In genomic region chr2:12728221-12728777, GRCh38 we compare ENCODE assay signal across 8 cellular contexts. TPM values are rescaled to one million over a fixed set of nuclear protein-coding genes. Genes with fewer than 3 reads are reported as not detected.
DNase-seq lines count a peak whose midpoint lies in the region; ATAC-seq and TF ChIP-seq lines count a peak whose summit lies in the region.

No MANE protein-coding gene starts in this region.

- peak; percentile 84 for ATAC-seq in CD4-positive, alpha-beta T cell (ENCODE audit: poor library complexity)
- ATAC-seq in GM21381 (IDR thresholded peaks at IDR 0.05; ENCODE audit: unreplicated experiment), result peak; percentile 89
- ATAC-seq in HG03571 (IDR thresholded peaks at IDR 0.05; ENCODE audit: unreplicated experiment), result peak; percentile 93

- no peak overlapping the region for H3K4me3 ChIP-seq in uterus
- no peak overlapping the region for H3K4me3 ChIP-seq in thyroid gland (replicated peaks in 1 of 3)

- peaks cover 0 to 8% of the 10 kb centered on the region in 2 donors for H3K4me1 ChIP-seq in uterus
- H3K4me1 ChIP-seq in thyroid gland, result peaks cover 22 to 71% of the 10 kb centered on the region in 2 donors

- peak; percentile 24 to 62 (median 48) for DNase-seq in CD4-positive, alpha-beta T cell
- DNase-seq in activated T-helper 1 cell treated with Interleukin-2 at 50 U/mL for 16 hours (ENCODE audit: low read depth) (peak; percentile 45), uterus (no peak), NCI-H2081 (lab: John Stamatoyannopoulos, UW) (no peak), thyroid gland (no peak)

- H3K27me3 Mint-ChIP-seq in CD4-positive, alpha-beta T cell, result no peaks in the 10 kb centered on the region
- no peaks in the 10 kb centered on the region for H3K27me3 Mint-ChIP-seq in stimulated activated naive CD8-positive, alpha-beta T cell treated with anti-CD3 and anti-CD28 coated beads, Interleukin-15, Interleukin-2, amounts not matched to agents 100 ng/mL and 50 ng/mL, for 24 hours

- H3K4me3 Mint-ChIP-seq in CD4-positive, alpha-beta T cell, result peak overlapping the region; percentile 81
- H3K4me3 Mint-ChIP-seq in stimulated activated naive CD8-positive, alpha-beta T cell treated with anti-CD3 and anti-CD28 coated beads, Interleukin-15, Interleukin-2, amounts not matched to agents 100 ng/mL and 50 ng/mL, for 24 hours, result peak overlapping the region; percentile 65

- WGBS in thyroid gland, 2 donors, result 85 to 92% methylated on average over 8 to 9 of the region's 9 CpGs

- TF ChIP-seq POLR2A in uterus (IDR thresholded peaks at IDR 0.05) (no peak), thyroid gland (IDR thresholded peaks at IDR 0.05) (no peak)

- H3K36me3 ChIP-seq in uterus, result no peaks in the 10 kb centered on the region
- peaks cover 0 to 9% of the 10 kb centered on the region in 2 donors for H3K36me3 ChIP-seq in thyroid gland

- H3K27me3 ChIP-seq in CD4-positive, alpha-beta T cell (ENCODE audit: control insufficient read depth, insufficient read depth, low read length), result no peaks in the 10 kb centered on the region
- H3K27me3 ChIP-seq in uterus, result no peaks in the 10 kb centered on the region
- H3K27me3 ChIP-seq in thyroid gland, result no peaks in the 10 kb centered on the region

- intact Hi-C loops in CD4-positive, alpha-beta T cell (cut with DNase I, micrococcal nuclease), result loop anchor here (1.0 to 10.0 kb wide), 3 partner anchors 10 to 1253 kb away; partner anchors contain the start of gene LPIN1 (in 1 of the 2)
- intact Hi-C loops in uterus (cut with DNase I; ENCODE audit: low total_unique reads) (no loop called here), thyroid gland (cut with DNase I) (loop anchor here (10.0 kb wide), 1 partner anchor 207 kb away; no protein-coding TSS in a partner anchor)

- CTCF ChIA-PET in CD4-positive, alpha-beta T cell (lab: Charles Lee), result interaction anchor here (0.8 to 4.7 kb wide), 2 partner anchors 12 to 19 kb away, joined by 3 to 26 read pairs; partner anchors contain the start of gene TRIB2

- no peaks in the 10 kb centered on the region for H3K9me3 Mint-ChIP-seq in CD4-positive, alpha-beta T cell
- no peaks in the 10 kb centered on the region for H3K9me3 Mint-ChIP-seq in stimulated activated naive CD8-positive, alpha-beta T cell treated with anti-CD3 and anti-CD28 coated beads, Interleukin-15, Interleukin-2, amounts not matched to agents 100 ng/mL and 50 ng/mL, for 24 hours

- H3K27ac Mint-ChIP-seq in CD4-positive, alpha-beta T cell, result peak overlapping the region; percentile 81
- peak overlapping the region; percentile 61 for H3K27ac Mint-ChIP-seq in stimulated activated naive CD8-positive, alpha-beta T cell treated with anti-CD3 and anti-CD28 coated beads, Interleukin-15, Interleukin-2, amounts not matched to agents 100 ng/mL and 50 ng/mL, for 24 hours

- POLR2A ChIA-PET in CD4-positive, alpha-beta T cell (lab: Charles Lee), result interaction anchor here (0.7 to 5.4 kb wide), 12 partner anchors 8 to 308 kb away, joined by 3 to 73 read pairs (median 3); partner anchors contain the start of gene TRIB2

- H3K9me3 ChIP-seq in CD4-positive, alpha-beta T cell (ENCODE audit: control insufficient read depth, low read length), result no peaks in the 10 kb centered on the region
- H3K9me3 ChIP-seq in uterus (no peaks in the 10 kb centered on the region), thyroid gland (no peaks in the 10 kb centered on the region)

- no peak for TF ChIP-seq CTCF in CD4-positive, alpha-beta T cell (IDR thresholded peaks at IDR 0.05)
- no peak for TF ChIP-seq CTCF in uterus (IDR thresholded peaks at IDR 0.05)
- TF ChIP-seq CTCF in thyroid gland (IDR thresholded peaks at IDR 0.05), result no peak

- peak overlapping the region; percentile 47 for H3K27ac ChIP-seq in CD4-positive, alpha-beta T cell (ENCODE audit: low read depth, low read length)
- H3K27ac ChIP-seq in uterus (no peak overlapping the region), thyroid gland (no peak overlapping the region)

- peaks cover 99% of the 10 kb centered on the region for H3K4me1 Mint-ChIP-seq in CD4-positive, alpha-beta T cell (ENCODE audit: low read depth)
- H3K4me1 Mint-ChIP-seq in stimulated activated naive CD8-positive, alpha-beta T cell treated with anti-CD3 and anti-CD28 coated beads, Interleukin-15, Interleukin-2, amounts not matched to agents 100 ng/mL and 50 ng/mL, for 24 hours (ENCODE audit: low read depth), result peaks cover 62% of the 10 kb centered on the region

- peaks cover 95% of the 10 kb centered on the region for H3K36me3 Mint-ChIP-seq in CD4-positive, alpha-beta T cell (ENCODE audit: low read depth)
- H3K36me3 Mint-ChIP-seq in stimulated activated naive CD8-positive, alpha-beta T cell treated with anti-CD3 and anti-CD28 coated beads, Interleukin-15, Interleukin-2, amounts not matched to agents 100 ng/mL and 50 ng/mL, for 24 hours (ENCODE audit: low read depth), result peaks cover 12% of the 10 kb centered on the region

RNA-seq across cellular contexts. Expression of gene TRIB2, which starts 11.6 kb away (rescaled TPM):
- total RNA-seq in CD4-positive, alpha-beta T cell, result 100 to 1,000 TPM in 1 of 2 experiments, 10 to 100 TPM in 1; 91.3 to 102 TPM
- 10 to 100 TPM; 23.8 to 83.6 (median 40.1) TPM for total RNA-seq in uterus
- 10 to 100 TPM; 30.8 to 59.8 (median 37.1) TPM for total RNA-seq in thyroid gland

Comparison
In these comparisons a context has a peak if more than half of its experiments do, and no peak if none do; other contexts are left out.
1. DNase-seq: peak in CD4-positive, alpha-beta T cell (10 of 10) and activated T-helper 1 cell treated with Interleukin-2 at 50 U/mL for 16 hours (single experiment); none in uterus (0 of 2), NCI-H2081 (0 of 2) and thyroid gland (0 of 2).
2. Peak in every context shown above with its lines, with median percentiles within 50 percentile points of each other: ATAC-seq.